Comparison of ENCODE assay signal across 12 cellular contexts in genomic region chr13:28408235-28408848, GRCh38.
DNase-seq lines count a peak whose midpoint lies in the region; ATAC-seq, FAIRE-seq and TF ChIP-seq lines count a peak whose summit lies in the region.
"Had no signal": no experiment of that assay in that cellular context is flagged by ENCODE, and none has a peak within 500 bp of the region (broad histone marks: within the 10 kb centered on the region; RNA-seq: fewer than 3 reads in every experiment).

No MANE protein-coding gene starts in this region.

- no peaks in the 10 kb centered on the region for H3K9me3 Mint-ChIP-seq in activated T-cell treated with anti-CD3 and anti-CD28 coated beads, Interleukin-2, amount 50 U/mL, for 4 hours
- H3K9me3 Mint-ChIP-seq: naive B cell had no signal

- H3K4me1 ChIP-seq in HAP-1 (peaks cover 13% of the 10 kb centered on the region), small intestine (ENCODE audit: control insufficient read depth in 2 of 2, insufficient read depth in 1 of 2, low read depth in 1 of 2, low read length in 1 of 2) (peaks cover 0 to 5% of the 10 kb centered on the region in 2 donors), tibial nerve (peaks cover 0 to 4% (median 2%) of the 10 kb centered on the region in 4 donors)

- H3K27me3 Mint-ChIP-seq in activated T-cell treated with anti-CD3 and anti-CD28 coated beads, Interleukin-2, amount 50 U/mL, for 4 hours (ENCODE audit: low read depth): peaks cover 7% of the 10 kb centered on the region
- H3K27me3 Mint-ChIP-seq: naive B cell had no signal

- no peak for ATAC-seq in activated T-cell treated with anti-CD3 and anti-CD28 coated beads, Interleukin-2, amount 50 U/mL, for 4 hours

- TF ChIP-seq EP300 in tibial nerve (IDR thresholded peaks at IDR 0.05): peak in 1 of 2 donors; percentile 84

- intact Hi-C loops in dorsolateral prefrontal cortex (cut with DNase I): no loop called here

- TF ChIP-seq POLR2A in tibial nerve (IDR thresholded peaks at IDR 0.05): no peak

- H3K27me3 ChIP-seq in HAP-1 (ENCODE audit: low read depth) (no peaks in the 10 kb centered on the region), small intestine (ENCODE audit: control insufficient read depth in 2 of 2, insufficient read depth in 2 of 2, low read length in 2 of 2) (no peaks in the 10 kb centered on the region), dorsolateral prefrontal cortex (no peaks in the 10 kb centered on the region), tibial nerve (no peaks in the 10 kb centered on the region)

- H3K36me3 ChIP-seq in HAP-1 (replicated peaks) (no peaks in the 10 kb centered on the region), small intestine (ENCODE audit: control insufficient read depth in 2 of 2, insufficient read depth in 2 of 2, low read length in 2 of 2) (no peaks in the 10 kb centered on the region), tibial nerve (no peaks in the 10 kb centered on the region)

- peaks cover 2% of the 10 kb centered on the region for H3K36me3 Mint-ChIP-seq in activated T-cell treated with anti-CD3 and anti-CD28 coated beads, Interleukin-2, amount 50 U/mL, for 4 hours (ENCODE audit: insufficient read depth)

- in situ Hi-C loops in HAP-1 (cut with MboI; ENCODE audit: low sequenced_read_pairs): no loop called here

- H3K27ac ChIP-seq in small intestine (ENCODE audit: low read depth in 1 of 2, low read length in 1 of 2) (peak overlapping the region in 1 of 2 donors; percentile 27), dorsolateral prefrontal cortex (peak overlapping the region in 3 of 59 donors; percentile 13 to 32 (median 23)), tibial nerve (peak overlapping the region in 1 of 4 donors; percentile 43)

- no peak for FAIRE-seq in small intestine (lab: Jason Lieb, UNC)
- FAIRE-seq: bronchial epithelial cell had no signal

- WGBS in small intestine, 3 donors: 7 to 21% (median 15%) methylated on average over 8 of the region's 8 CpGs
- 26 to 35% methylated on average over 8 of the region's 8 CpGs for WGBS in tibial nerve, 2 donors

- peaks cover 9% of the 10 kb centered on the region for H3K4me1 Mint-ChIP-seq in activated T-cell treated with anti-CD3 and anti-CD28 coated beads, Interleukin-2, amount 50 U/mL, for 4 hours (ENCODE audit: low read depth)

- H3K9me3 ChIP-seq in HAP-1: no peaks in the 10 kb centered on the region
- no peaks in the 10 kb centered on the region for H3K9me3 ChIP-seq in small intestine (ENCODE audit: control insufficient read depth, low read depth)
- H3K9me3 ChIP-seq in tibial nerve: no peaks in the 10 kb centered on the region

- H3K4me3 ChIP-seq in HAP-1 (no peak overlapping the region), small intestine (ENCODE audit: low read depth in 1 of 2, low read length in 2 of 2) (no peak overlapping the region), dorsolateral prefrontal cortex (no peak overlapping the region), tibial nerve (no peak overlapping the region)

- TF ChIP-seq CTCF in dorsolateral prefrontal cortex (IDR thresholded peaks at IDR 0.05 in 54 of 56, conservative IDR thresholded peaks at IDR 0.05 in 2 of 56; ENCODE audit: low read depth in 1 of 56, partially characterized antibody in 56 of 56) (no peak), tibial nerve (IDR thresholded peaks at IDR 0.05) (no peak)

- H3K4me3 Mint-ChIP-seq in activated T-cell treated with anti-CD3 and anti-CD28 coated beads, Interleukin-2, amount 50 U/mL, for 4 hours: no peak overlapping the region

- DNase-seq in HAP-1 (ENCODE audit: low spot score in 2 of 2) (peak; percentile 36 to 47), amniotic epithelial cell (ENCODE audit: low read depth) (peak; percentile 38), iPS-NIHi11 (ENCODE audit: low spot score) (peak; percentile 24), small intestine (peak; percentile 9), dorsolateral prefrontal cortex (no peak), tibial nerve (ENCODE audit: low spot score in 2 of 2) (no peak), foreskin melanocyte (no peak)
- DNase-seq in activated T-cell treated with anti-CD3 and anti-CD28 coated beads, Interleukin-2, amount 50 U/mL, for 4 hours: no peak
- DNase-seq: DMS 273 treated with DMSO at 0.1 percent for 48 hours, naive B cell, NCI-H69 had no signal

Comparison
In these comparisons a context has a peak if more than half of its experiments do, and no peak if none do; other contexts are left out.
1. DNase-seq: peak in HAP-1 (2 of 2), amniotic epithelial cell (single experiment), iPS-NIHi11 (single experiment) and small intestine (single experiment); none in dorsolateral prefrontal cortex (0 of 10), tibial nerve (0 of 2), activated T-cell treated with anti-CD3 and anti-CD28 coated beads, Interleukin-2, amount 50 U/mL, for 4 hours (single experiment) and foreskin melanocyte (single experiment).